11 cellular contexts compared by ENCODE assay signal in the genomic region with DNA sequence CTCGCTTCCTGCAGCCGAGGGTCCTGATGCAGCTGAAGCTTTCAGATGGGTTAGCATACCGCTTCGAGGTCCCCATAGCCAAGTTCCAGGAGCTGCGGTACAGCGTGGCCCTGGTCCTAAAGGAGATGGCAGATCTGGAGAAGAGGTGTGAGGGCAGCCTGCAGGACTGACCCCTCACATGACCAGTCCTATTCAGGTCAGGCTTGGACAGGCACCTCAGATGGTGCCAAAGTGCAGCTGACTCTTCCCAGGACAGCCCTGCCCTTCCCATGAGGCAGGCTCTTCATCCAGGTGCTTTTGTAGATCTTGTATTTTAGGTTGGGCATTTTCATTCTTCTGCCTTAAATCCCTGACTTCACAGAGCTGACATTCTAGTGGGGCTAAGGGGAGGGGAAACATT. TPM values are rescaled to one million over a fixed set of nuclear protein-coding genes. Genes with fewer than 3 reads are reported as not detected.
"Had no signal": no experiment of that assay in that cellular context is flagged by ENCODE, and none has a peak within 500 bp of the region (broad histone marks: within the 10 kb centered on the region; RNA-seq: fewer than 3 reads in every experiment).

No MANE protein-coding gene starts in this region.

- H3K36me3 ChIP-seq: ovary had no signal

- ATAC-seq: activated T-cell treated with anti-CD3 and anti-CD28 coated beads, Interleukin-2, amount 50 U/mL, for 4 hours had no signal

- H3K4me3 ChIP-seq: ovary had no signal

- H3K9me3 ChIP-seq: ovary had no signal

- DNase-seq: activated CD4-positive, alpha-beta T cell treated with anti-CD3 and anti-CD28 coated beads, Interleukin-2, amount 50 U/mL, for 48 hours; activated CD4-positive, CD25-positive, alpha-beta regulatory T cell treated with anti-CD3 and anti-CD28 coated beads, Interleukin-2, amount 50 U/mL, for 72 hours; activated gamma-delta T cell; activated naive CD8-positive, alpha-beta T cell treated with anti-CD3 and anti-CD28 coated beads for 36 hours; activated T-cell treated with anti-CD3 and anti-CD28 coated beads, Interleukin-2, amount 50 U/mL, for 4 hours; cerebellar nuclear complex; immature natural killer cell; mammary epithelial cell; ovary; SW 1271 had no signal

- H3K27ac ChIP-seq: ovary had no signal

- H3K27me3 ChIP-seq: ovary had no signal

RNA-seq across cellular contexts. Expression of a gene that starts 15.1 kb away (rescaled TPM):
- total RNA-seq: activated naive CD8-positive, alpha-beta T cell treated with anti-CD3 and anti-CD28 coated beads for 36 hours; natural killer cell treated with Interleukin-12 subunit alpha and Interleukin-12 subunit beta and Interleukin-15 and Interleukin-18, amount 100 ng/mL, for 72 hours had no signal
